Comparison of ENCODE assay signal across 8 cellular contexts in genomic region chr6:7052441-7052936, GRCh38. TPM values are rescaled to one million over a fixed set of nuclear protein-coding genes. Genes with fewer than 3 reads are reported as not detected.
A peak's percentile ranks its signal among the peaks of the same experiment; 100 is the strongest.
DNase-seq lines count a peak whose midpoint lies in the region; ATAC-seq and TF ChIP-seq lines count a peak whose summit lies in the region.

No MANE protein-coding gene starts in this region.

- peak overlapping the region; percentile 72 for H3K4me3 Mint-ChIP-seq in neural crest cell

- ATAC-seq in GM18867 (IDR thresholded peaks at IDR 0.05; ENCODE audit: unreplicated experiment) (no peak), GM21381 (IDR thresholded peaks at IDR 0.05; ENCODE audit: unreplicated experiment) (no peak), HG03139 (IDR thresholded peaks at IDR 0.05; ENCODE audit: unreplicated experiment) (no peak)

- peak; percentile 65 for DNase-seq in EH (ENCODE audit: low read depth)
- DNase-seq in HuH-7.5 (ENCODE audit: low spot score): peak; percentile 28
- peak; percentile 1 for DNase-seq in activated T-helper 9 cell treated with anti-CD3 and anti-CD28 coated beads, Interleukin-2, amount 50 U/mL, for 16 hours (ENCODE audit: low read depth)
- DNase-seq in glomerular visceral epithelial cell (ENCODE audit: extremely low spot score): peak; percentile 82
- DNase-seq in neural crest cell (ENCODE audit: low read depth, low spot score): peak; percentile 3

- peaks cover 25% of the 10 kb centered on the region for H3K27me3 Mint-ChIP-seq in neural crest cell (ENCODE audit: low read depth)

- H3K9me3 Mint-ChIP-seq in neural crest cell: no peaks in the 10 kb centered on the region

- H3K27ac Mint-ChIP-seq in neural crest cell (ENCODE audit: unreplicated experiment): peak overlapping the region; percentile 89

- H3K4me1 Mint-ChIP-seq in neural crest cell: peaks cover 13% of the 10 kb centered on the region

- no peak for TF ChIP-seq CTCF in neural crest cell (conservative IDR thresholded peaks at IDR 0.05)

- no peaks in the 10 kb centered on the region for H3K36me3 Mint-ChIP-seq in neural crest cell (ENCODE audit: low read depth)

RNA-seq across cellular contexts. Expression of gene RREB1, which starts 55.3 kb away (rescaled TPM):
- total RNA-seq in neural crest cell: 28.3 TPM in 2 replicates

Comparison
In these comparisons a context has a peak if more than half of its experiments do, and no peak if none do; other contexts are left out.
1. DNase-seq: peak in every context shown above with its lines; median percentile 82 in glomerular visceral epithelial cell; 65 in EH; 28 in HuH-7.5; 3 in neural crest cell; 1 in activated T-helper 9 cell treated with anti-CD3 and anti-CD28 coated beads, Interleukin-2, amount 50 U/mL, for 16 hours.